In genomic region chr3:128348075-128348474, GRCh38 we compare ENCODE assay signal across 23 cellular contexts.
DNase-seq lines count a peak whose midpoint lies in the region; ATAC-seq and TF ChIP-seq lines count a peak whose summit lies in the region.
"Had no signal": no experiment of that assay in that cellular context is flagged by ENCODE, and none has a peak within 500 bp of the region (broad histone marks: within the 10 kb centered on the region; RNA-seq: fewer than 3 reads in every experiment).

No MANE protein-coding gene starts in this region.

- H3K36me3 Mint-ChIP-seq in IgD-negative memory B cell (peaks cover 12% of the 10 kb centered on the region), memory B cell (peaks cover 11% of the 10 kb centered on the region), endodermal cell (ENCODE audit: low read depth) (no peaks in the 10 kb centered on the region)

- H3K27me3 Mint-ChIP-seq in IgD-negative memory B cell (no peaks in the 10 kb centered on the region), memory B cell (no peaks in the 10 kb centered on the region), endodermal cell (ENCODE audit: insufficient read depth) (no peaks in the 10 kb centered on the region)
- H3K27me3 Mint-ChIP-seq: CD4-positive, alpha-beta memory T cell had no signal

- H3K4me1 Mint-ChIP-seq in IgD-negative memory B cell (peaks cover 8 to 24% (median 14%) of the 10 kb centered on the region in 3 donors), memory B cell (peaks cover 14% of the 10 kb centered on the region), endodermal cell (peaks cover 13% of the 10 kb centered on the region)
- H3K4me1 Mint-ChIP-seq: CD4-positive, alpha-beta memory T cell had no signal

- H3K4me3 ChIP-seq in WERI-Rb-1 (ENCODE audit: low read depth, low read length) = no peak overlapping the region
- no peak overlapping the region for H3K4me3 ChIP-seq in endodermal cell (ENCODE audit: low read length)
- H3K4me3 ChIP-seq: A549; BLaER1 treated with 17β-estradiol and CSF1 and Interleukin-3, amounts not matched to agents 10 nM and 100 nM; PC-9 had no signal

- no peak for ATAC-seq in memory B cell (ENCODE audit: low read depth)
- ATAC-seq: A549, HCT116 had no signal

- H3K4me3 Mint-ChIP-seq in IgD-negative memory B cell (no peak overlapping the region), memory B cell (no peak overlapping the region), endodermal cell (no peak overlapping the region)
- H3K4me3 Mint-ChIP-seq: CD4-positive, alpha-beta memory T cell had no signal

- no peaks in the 10 kb centered on the region for H3K4me1 ChIP-seq in endodermal cell (ENCODE audit: control insufficient read depth, insufficient read depth, low read length)

- peak overlapping the region; percentile 99; the same call in 1 of the 2 replicates for H3K27ac ChIP-seq in C4-2B
- peak overlapping the region; percentile 99 for H3K27ac ChIP-seq in VCaP
- H3K27ac ChIP-seq in WERI-Rb-1 = no peak overlapping the region; the same call in 1 of the 2 replicates
- no peak overlapping the region for H3K27ac ChIP-seq in endodermal cell (ENCODE audit: low read depth, low read length)
- H3K27ac ChIP-seq: A549, HL-60, PC-9 had no signal

- H3K27ac Mint-ChIP-seq in IgD-negative memory B cell (peak overlapping the region in 2 of 3 donors; percentile 0 to 9), memory B cell (peak overlapping the region; percentile 25), endodermal cell (no peak overlapping the region)

- DNase-seq in memory B cell (ENCODE audit: low spot score in 2 of 2) = no peak
- no peak for DNase-seq in WERI-Rb-1
- DNase-seq in endodermal cell = no peak
- DNase-seq in SW480 (ENCODE audit: low spot score) = no peak
- no peak for DNase-seq in stimulated activated CD4-positive, alpha-beta T cell treated with anti-CD3 and anti-CD28 coated beads, Interleukin-4, amount 100 ng/mL, for 1 hour
- DNase-seq: Caco-2; CD4-positive, alpha-beta memory T cell; DMS79 treated with DMSO at 0.1 percent for 48 hours; NCI-H1092 treated with DMSO at 0.1 percent for 48 hours; NCI-H1436; NCI-H187; NCI-H2081 treated with DMSO at 0.1 percent for 48 hours; NCI-H774; Right ventricle myocardium superior; RPMI8226 had no signal

- H3K36me3 ChIP-seq in WERI-Rb-1 (0 out of 2 replicates have a peak, but pooled peaks cover 4% of the 10 kb centered on the region), endodermal cell (ENCODE audit: control insufficient read depth, insufficient read depth, low read length) (no peaks in the 10 kb centered on the region)

- no peak for TF ChIP-seq CTCF in C4-2B (conservative IDR thresholded peaks at IDR 0.05)
- TF ChIP-seq CTCF in VCaP (conservative IDR thresholded peaks at IDR 0.05) = no peak
- no peak for TF ChIP-seq CTCF in WERI-Rb-1 (IDR thresholded peaks at IDR 0.05; ENCODE audit: low read depth, low read length)
- no peak for TF ChIP-seq CTCF in endodermal cell (conservative IDR thresholded peaks at IDR 0.05)

- H3K9me3 Mint-ChIP-seq in IgD-negative memory B cell (no peaks in the 10 kb centered on the region), memory B cell (no peaks in the 10 kb centered on the region), endodermal cell (no peaks in the 10 kb centered on the region)
- H3K9me3 Mint-ChIP-seq: CD4-positive, alpha-beta memory T cell had no signal

- no peaks in the 10 kb centered on the region for H3K9me3 ChIP-seq in WERI-Rb-1 (ENCODE audit: severe bottlenecking)
- H3K9me3 ChIP-seq in endodermal cell (ENCODE audit: control insufficient read depth, low read length) = no peaks in the 10 kb centered on the region
- H3K9me3 ChIP-seq: A549; BLaER1 treated with 17β-estradiol and CSF1 and Interleukin-3, amounts not matched to agents 10 nM and 100 nM; Caco-2 had no signal

- H3K9ac ChIP-seq in endodermal cell (ENCODE audit: extremely low read depth, low read length, poor library complexity, severe bottlenecking) = no peak overlapping the region
- H3K9ac ChIP-seq: BLaER1 treated with 17β-estradiol and CSF1 and Interleukin-3, amounts not matched to agents 10 nM and 100 nM had no signal

- no CpG with 5 or more reads among the region's 4 CpGs for WGBS in endodermal cell (ENCODE audit: insufficient coverage in 1 of 2, insufficient read length in 1 of 2), 2 experiments

- no peaks in the 10 kb centered on the region for H3K27me3 ChIP-seq in WERI-Rb-1 (ENCODE audit: insufficient read depth, low read depth, severe bottlenecking)
- no peaks in the 10 kb centered on the region for H3K27me3 ChIP-seq in endodermal cell (ENCODE audit: control insufficient read depth, insufficient read depth, low read length, poor library complexity, severe bottlenecking)
- H3K27me3 ChIP-seq: BLaER1 treated with 17β-estradiol and CSF1 and Interleukin-3, amounts not matched to agents 10 nM and 100 nM had no signal

Comparison
In these comparisons a context has a peak if more than half of its experiments do, and no peak if none do; other contexts are left out.
1. H3K27ac ChIP-seq: peak in C4-2B (single experiment) and VCaP (single experiment); none in WERI-Rb-1 (single experiment) and endodermal cell (single experiment).